Comparison of ENCODE assay signal across 7 cellular contexts in genomic region chr7:1595027-1595426, GRCh38.
"Had no signal": no experiment of that assay in that cellular context is flagged by ENCODE, and none has a peak within 500 bp of the region (broad histone marks: within the 10 kb centered on the region; RNA-seq: fewer than 3 reads in every experiment).

No MANE protein-coding gene starts in this region.

- H3K4me3 ChIP-seq: GM23338, HAP-1 had no signal

- H2AFZ ChIP-seq: GM23338 had no signal

- H3K9me3 ChIP-seq: HAP-1 had no signal

- ATAC-seq: GM23338, HCT116, HepG2 had no signal

- FAIRE-seq: HepG2 had no signal

- H3K4me3 Mint-ChIP-seq: GM23338, IgD-negative memory B cell had no signal

- DNase-seq: KG1 had no signal

- H3K36me3 ChIP-seq: HAP-1 had no signal

- H3K4me2 ChIP-seq: GM23338 had no signal

- H3K4me1 ChIP-seq: HAP-1 had no signal

- H3K27ac ChIP-seq: HL-60 had no signal

- H3K27ac Mint-ChIP-seq: GM23338, IgD-negative memory B cell had no signal

- H3K9me3 Mint-ChIP-seq: GM23338, IgD-negative memory B cell had no signal
